1 cellular context compared by ENCODE assay signal in genomic region chr1:44674113-44675000, GRCh38.
A peak's percentile ranks its signal among the peaks of the same experiment; 100 is the strongest.
TF ChIP-seq lines count a peak whose summit lies in the region.

Gene ARMH1, plus strand, starts transcription at chr1:44674714. Its CDS starts 14,984 bp downstream, at chr1:44689698.
Gene TMEM53, minus strand, starts transcription at chr1:44674481. Its CDS starts 90 bp downstream, at chr1:44674391.

TF ChIP-seq in HepG2, 621 proteins besides CTCF, POLR2A, EP300 and RAD21 (continued from another document and continues in another):
- TF ChIP-seq, protein P1, sequence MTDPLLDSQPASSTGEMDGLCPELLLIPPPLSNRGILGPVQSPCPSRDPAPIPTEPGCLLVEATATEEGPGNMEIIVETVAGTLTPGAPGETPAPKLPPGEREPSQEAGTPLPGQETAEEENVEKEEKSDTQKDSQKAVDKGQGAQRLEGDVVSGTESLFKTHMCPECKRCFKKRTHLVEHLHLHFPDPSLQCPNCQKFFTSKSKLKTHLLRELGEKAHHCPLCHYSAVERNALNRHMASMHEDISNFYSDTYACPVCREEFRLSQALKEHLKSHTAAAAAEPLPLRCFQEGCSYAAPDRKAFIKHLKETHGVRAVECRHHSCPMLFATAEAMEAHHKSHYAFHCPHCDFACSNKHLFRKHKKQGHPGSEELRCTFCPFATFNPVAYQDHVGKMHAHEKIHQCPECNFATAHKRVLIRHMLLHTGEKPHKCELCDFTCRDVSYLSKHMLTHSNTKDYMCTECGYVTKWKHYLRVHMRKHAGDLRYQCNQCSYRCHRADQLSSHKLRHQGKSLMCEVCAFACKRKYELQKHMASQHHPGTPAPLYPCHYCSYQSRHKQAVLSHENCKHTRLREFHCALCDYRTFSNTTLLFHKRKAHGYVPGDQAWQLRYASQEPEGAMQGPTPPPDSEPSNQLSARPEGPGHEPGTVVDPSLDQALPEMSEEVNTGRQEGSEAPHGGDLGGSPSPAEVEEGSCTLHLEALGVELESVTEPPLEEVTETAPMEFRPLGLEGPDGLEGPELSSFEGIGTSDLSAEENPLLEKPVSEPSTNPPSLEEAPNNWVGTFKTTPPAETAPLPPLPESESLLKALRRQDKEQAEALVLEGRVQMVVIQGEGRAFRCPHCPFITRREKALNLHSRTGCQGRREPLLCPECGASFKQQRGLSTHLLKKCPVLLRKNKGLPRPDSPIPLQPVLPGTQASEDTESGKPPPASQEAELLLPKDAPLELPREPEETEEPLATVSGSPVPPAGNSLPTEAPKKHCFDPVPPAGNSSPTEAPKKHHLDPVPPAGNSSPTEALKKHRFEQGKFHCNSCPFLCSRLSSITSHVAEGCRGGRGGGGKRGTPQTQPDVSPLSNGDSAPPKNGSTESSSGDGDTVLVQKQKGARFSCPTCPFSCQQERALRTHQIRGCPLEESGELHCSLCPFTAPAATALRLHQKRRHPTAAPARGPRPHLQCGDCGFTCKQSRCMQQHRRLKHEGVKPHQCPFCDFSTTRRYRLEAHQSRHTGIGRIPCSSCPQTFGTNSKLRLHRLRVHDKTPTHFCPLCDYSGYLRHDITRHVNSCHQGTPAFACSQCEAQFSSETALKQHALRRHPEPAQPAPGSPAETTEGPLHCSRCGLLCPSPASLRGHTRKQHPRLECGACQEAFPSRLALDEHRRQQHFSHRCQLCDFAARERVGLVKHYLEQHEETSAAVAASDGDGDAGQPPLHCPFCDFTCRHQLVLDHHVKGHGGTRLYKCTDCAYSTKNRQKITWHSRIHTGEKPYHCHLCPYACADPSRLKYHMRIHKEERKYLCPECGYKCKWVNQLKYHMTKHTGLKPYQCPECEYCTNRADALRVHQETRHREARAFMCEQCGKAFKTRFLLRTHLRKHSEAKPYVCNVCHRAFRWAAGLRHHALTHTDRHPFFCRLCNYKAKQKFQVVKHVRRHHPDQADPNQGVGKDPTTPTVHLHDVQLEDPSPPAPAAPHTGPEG (CRISPR knock-in tag; IDR thresholded peaks at IDR 0.05): 0 out of 2 replicates have a peak, but pooled peaks have one; percentile 12
- no peak for TF ChIP-seq CHCHD3 (CRISPR knock-in tag; IDR thresholded peaks at IDR 0.05)
- TF ChIP-seq FOXK2 (IDR thresholded peaks at IDR 0.05): no peak
- TF ChIP-seq SAFB2 (CRISPR knock-in tag; IDR thresholded peaks at IDR 0.05; ENCODE audit: borderline replicate concordance, low read depth): no peak
- TF ChIP-seq ZNF605 (CRISPR knock-in tag; IDR thresholded peaks at IDR 0.05): no peak
- TF ChIP-seq KDM1A (CRISPR knock-in tag; IDR thresholded peaks at IDR 0.05): no peak
- TF ChIP-seq ZNF556 (CRISPR knock-in tag; IDR thresholded peaks at IDR 0.05; ENCODE audit: borderline replicate concordance): no peak
- TF ChIP-seq, protein P2, sequence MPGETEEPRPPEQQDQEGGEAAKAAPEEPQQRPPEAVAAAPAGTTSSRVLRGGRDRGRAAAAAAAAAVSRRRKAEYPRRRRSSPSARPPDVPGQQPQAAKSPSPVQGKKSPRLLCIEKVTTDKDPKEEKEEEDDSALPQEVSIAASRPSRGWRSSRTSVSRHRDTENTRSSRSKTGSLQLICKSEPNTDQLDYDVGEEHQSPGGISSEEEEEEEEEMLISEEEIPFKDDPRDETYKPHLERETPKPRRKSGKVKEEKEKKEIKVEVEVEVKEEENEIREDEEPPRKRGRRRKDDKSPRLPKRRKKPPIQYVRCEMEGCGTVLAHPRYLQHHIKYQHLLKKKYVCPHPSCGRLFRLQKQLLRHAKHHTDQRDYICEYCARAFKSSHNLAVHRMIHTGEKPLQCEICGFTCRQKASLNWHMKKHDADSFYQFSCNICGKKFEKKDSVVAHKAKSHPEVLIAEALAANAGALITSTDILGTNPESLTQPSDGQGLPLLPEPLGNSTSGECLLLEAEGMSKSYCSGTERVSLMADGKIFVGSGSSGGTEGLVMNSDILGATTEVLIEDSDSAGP (CRISPR knock-in tag; IDR thresholded peaks at IDR 0.05; ENCODE audit: borderline replicate concordance): peak; percentile 68; the same call in 1 of the 2 replicates
- no peak for TF ChIP-seq ZNF720 (CRISPR knock-in tag; IDR thresholded peaks at IDR 0.05)
- TF ChIP-seq, protein P3, sequence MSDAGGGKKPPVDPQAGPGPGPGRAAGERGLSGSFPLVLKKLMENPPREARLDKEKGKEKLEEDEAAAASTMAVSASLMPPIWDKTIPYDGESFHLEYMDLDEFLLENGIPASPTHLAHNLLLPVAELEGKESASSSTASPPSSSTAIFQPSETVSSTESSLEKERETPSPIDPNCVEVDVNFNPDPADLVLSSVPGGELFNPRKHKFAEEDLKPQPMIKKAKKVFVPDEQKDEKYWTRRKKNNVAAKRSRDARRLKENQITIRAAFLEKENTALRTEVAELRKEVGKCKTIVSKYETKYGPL (CRISPR knock-in tag; IDR thresholded peaks at IDR 0.05): no peak
- 0 out of 2 replicates have a peak, but pooled peaks have one; percentile 25 for TF ChIP-seq E2F5 (CRISPR knock-in tag; conservative IDR thresholded peaks at IDR 0.05)
- TF ChIP-seq ZNF251 (CRISPR knock-in tag; IDR thresholded peaks at IDR 0.05): no peak
- peak; percentile 82; the same call in 1 of the 2 replicates for TF ChIP-seq RFXANK (CRISPR knock-in tag; IDR thresholded peaks at IDR 0.05)
- TF ChIP-seq ZSCAN22 (CRISPR knock-in tag; IDR thresholded peaks at IDR 0.05): peak; percentile 93
- no peak for TF ChIP-seq U2AF1 (optimal IDR thresholded peaks at IDR 0.05; ENCODE audit: low read depth, low read length)
- no peak; the same call in 1 of the 2 replicates for TF ChIP-seq CSRNP1 (CRISPR knock-in tag; IDR thresholded peaks at IDR 0.05)
- no peak for TF ChIP-seq SALL2 (CRISPR knock-in tag; IDR thresholded peaks at IDR 0.05)
- no peak for TF ChIP-seq SRSF9 (IDR thresholded peaks at IDR 0.05; ENCODE audit: borderline replicate concordance, insufficient read depth, low read depth, low read length, poor library complexity, severe bottlenecking)
- 0 out of 2 replicates have a peak, but pooled peaks have one; percentile 61 for TF ChIP-seq ZBTB7A (CRISPR knock-in tag; IDR thresholded peaks at IDR 0.05)
- no peak for TF ChIP-seq GLI4 (CRISPR knock-in tag; IDR thresholded peaks at IDR 0.05; ENCODE audit: borderline replicate concordance)
- no peak for TF ChIP-seq ZNF12 (CRISPR knock-in tag; IDR thresholded peaks at IDR 0.05)
- TF ChIP-seq, protein P4, sequence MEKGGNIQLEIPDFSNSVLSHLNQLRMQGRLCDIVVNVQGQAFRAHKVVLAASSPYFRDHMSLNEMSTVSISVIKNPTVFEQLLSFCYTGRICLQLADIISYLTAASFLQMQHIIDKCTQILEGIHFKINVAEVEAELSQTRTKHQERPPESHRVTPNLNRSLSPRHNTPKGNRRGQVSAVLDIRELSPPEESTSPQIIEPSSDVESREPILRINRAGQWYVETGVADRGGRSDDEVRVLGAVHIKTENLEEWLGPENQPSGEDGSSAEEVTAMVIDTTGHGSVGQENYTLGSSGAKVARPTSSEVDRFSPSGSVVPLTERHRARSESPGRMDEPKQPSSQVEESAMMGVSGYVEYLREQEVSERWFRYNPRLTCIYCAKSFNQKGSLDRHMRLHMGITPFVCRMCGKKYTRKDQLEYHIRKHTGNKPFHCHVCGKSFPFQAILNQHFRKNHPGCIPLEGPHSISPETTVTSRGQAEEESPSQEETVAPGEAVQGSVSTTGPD (CRISPR knock-in tag; IDR thresholded peaks at IDR 0.05): no peak
- no peak for TF ChIP-seq MTA3 (CRISPR knock-in tag; IDR thresholded peaks at IDR 0.05)
- TF ChIP-seq DRAP1 (CRISPR knock-in tag; IDR thresholded peaks at IDR 0.05): peak; percentile 52; the same call in 1 of the 2 replicates
- TF ChIP-seq ZC3H4 (CRISPR knock-in tag; IDR thresholded peaks at IDR 0.05; ENCODE audit: borderline replicate concordance): no peak
- TF ChIP-seq, protein P5, sequence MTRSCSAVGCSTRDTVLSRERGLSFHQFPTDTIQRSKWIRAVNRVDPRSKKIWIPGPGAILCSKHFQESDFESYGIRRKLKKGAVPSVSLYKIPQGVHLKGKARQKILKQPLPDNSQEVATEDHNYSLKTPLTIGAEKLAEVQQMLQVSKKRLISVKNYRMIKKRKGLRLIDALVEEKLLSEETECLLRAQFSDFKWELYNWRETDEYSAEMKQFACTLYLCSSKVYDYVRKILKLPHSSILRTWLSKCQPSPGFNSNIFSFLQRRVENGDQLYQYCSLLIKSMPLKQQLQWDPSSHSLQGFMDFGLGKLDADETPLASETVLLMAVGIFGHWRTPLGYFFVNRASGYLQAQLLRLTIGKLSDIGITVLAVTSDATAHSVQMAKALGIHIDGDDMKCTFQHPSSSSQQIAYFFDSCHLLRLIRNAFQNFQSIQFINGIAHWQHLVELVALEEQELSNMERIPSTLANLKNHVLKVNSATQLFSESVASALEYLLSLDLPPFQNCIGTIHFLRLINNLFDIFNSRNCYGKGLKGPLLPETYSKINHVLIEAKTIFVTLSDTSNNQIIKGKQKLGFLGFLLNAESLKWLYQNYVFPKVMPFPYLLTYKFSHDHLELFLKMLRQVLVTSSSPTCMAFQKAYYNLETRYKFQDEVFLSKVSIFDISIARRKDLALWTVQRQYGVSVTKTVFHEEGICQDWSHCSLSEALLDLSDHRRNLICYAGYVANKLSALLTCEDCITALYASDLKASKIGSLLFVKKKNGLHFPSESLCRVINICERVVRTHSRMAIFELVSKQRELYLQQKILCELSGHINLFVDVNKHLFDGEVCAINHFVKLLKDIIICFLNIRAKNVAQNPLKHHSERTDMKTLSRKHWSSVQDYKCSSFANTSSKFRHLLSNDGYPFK (CRISPR knock-in tag; IDR thresholded peaks at IDR 0.05; ENCODE audit: borderline replicate concordance): peak; percentile 80
- TF ChIP-seq ZNF101 (CRISPR knock-in tag; IDR thresholded peaks at IDR 0.05; ENCODE audit: borderline replicate concordance, low read depth): no peak
- no peak for TF ChIP-seq ZFP36L2 (CRISPR knock-in tag; IDR thresholded peaks at IDR 0.05)
- TF ChIP-seq ZNF543 (CRISPR knock-in tag; IDR thresholded peaks at IDR 0.05): 0 out of 2 replicates have a peak, but pooled peaks have one; percentile 42
- TF ChIP-seq, protein P6, sequence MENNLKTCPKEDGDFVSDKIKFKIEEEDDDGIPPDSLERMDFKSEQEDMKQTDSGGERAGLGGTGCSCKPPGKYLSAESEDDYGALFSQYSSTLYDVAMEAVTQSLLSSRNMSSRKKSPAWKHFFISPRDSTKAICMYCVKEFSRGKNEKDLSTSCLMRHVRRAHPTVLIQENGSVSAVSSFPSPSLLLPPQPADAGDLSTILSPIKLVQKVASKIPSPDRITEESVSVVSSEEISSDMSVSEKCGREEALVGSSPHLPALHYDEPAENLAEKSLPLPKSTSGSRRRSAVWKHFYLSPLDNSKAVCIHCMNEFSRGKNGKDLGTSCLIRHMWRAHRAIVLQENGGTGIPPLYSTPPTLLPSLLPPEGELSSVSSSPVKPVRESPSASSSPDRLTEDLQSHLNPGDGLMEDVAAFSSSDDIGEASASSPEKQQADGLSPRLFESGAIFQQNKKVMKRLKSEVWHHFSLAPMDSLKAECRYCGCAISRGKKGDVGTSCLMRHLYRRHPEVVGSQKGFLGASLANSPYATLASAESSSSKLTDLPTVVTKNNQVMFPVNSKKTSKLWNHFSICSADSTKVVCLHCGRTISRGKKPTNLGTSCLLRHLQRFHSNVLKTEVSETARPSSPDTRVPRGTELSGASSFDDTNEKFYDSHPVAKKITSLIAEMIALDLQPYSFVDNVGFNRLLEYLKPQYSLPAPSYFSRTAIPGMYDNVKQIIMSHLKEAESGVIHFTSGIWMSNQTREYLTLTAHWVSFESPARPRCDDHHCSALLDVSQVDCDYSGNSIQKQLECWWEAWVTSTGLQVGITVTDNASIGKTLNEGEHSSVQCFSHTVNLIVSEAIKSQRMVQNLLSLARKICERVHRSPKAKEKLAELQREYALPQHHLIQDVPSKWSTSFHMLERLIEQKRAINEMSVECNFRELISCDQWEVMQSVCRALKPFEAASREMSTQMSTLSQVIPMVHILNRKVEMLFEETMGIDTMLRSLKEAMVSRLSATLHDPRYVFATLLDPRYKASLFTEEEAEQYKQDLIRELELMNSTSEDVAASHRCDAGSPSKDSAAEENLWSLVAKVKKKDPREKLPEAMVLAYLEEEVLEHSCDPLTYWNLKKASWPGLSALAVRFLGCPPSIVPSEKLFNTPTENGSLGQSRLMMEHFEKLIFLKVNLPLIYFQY (CRISPR knock-in tag; IDR thresholded peaks at IDR 0.05; ENCODE audit: borderline replicate concordance): no peak
- TF ChIP-seq CEBPG (CRISPR knock-in tag; IDR thresholded peaks at IDR 0.05): no peak
- TF ChIP-seq NR1H2 (CRISPR knock-in tag; IDR thresholded peaks at IDR 0.05; ENCODE audit: borderline replicate concordance, low read depth): no peak
- TF ChIP-seq ZNF546 (CRISPR knock-in tag; conservative IDR thresholded peaks at IDR 0.05): no peak
- TF ChIP-seq NR2F6 (IDR thresholded peaks at IDR 0.05): peak; percentile 18; the same call in 1 of the 2 replicates
- peak; percentile 35; the same call in 1 of the 2 replicates for TF ChIP-seq NR2F6 (CRISPR knock-in tag; IDR thresholded peaks at IDR 0.05)
- peak; percentile 98 for TF ChIP-seq RFX1 (IDR thresholded peaks at IDR 0.05)
- no peak for TF ChIP-seq POLR2AphosphoS2 (IDR thresholded peaks at IDR 0.05; ENCODE audit: low read depth, low read length)
- no peak for TF ChIP-seq JUND (CRISPR knock-in tag; IDR thresholded peaks at IDR 0.05)
- no peak for TF ChIP-seq ZNF17 (CRISPR knock-in tag; IDR thresholded peaks at IDR 0.05)
- peak; percentile 49; the same call in 1 of the 2 replicates for TF ChIP-seq KMT2B (CRISPR knock-in tag; IDR thresholded peaks at IDR 0.05)
- peak; percentile 61 for TF ChIP-seq CREM (IDR thresholded peaks at IDR 0.05)
- TF ChIP-seq CREM (CRISPR knock-in tag; IDR thresholded peaks at IDR 0.05): no peak
- 0 out of 2 replicates have a peak, but pooled peaks have one; percentile 14 for TF ChIP-seq SIN3A (IDR thresholded peaks at IDR 0.05; ENCODE audit: borderline replicate concordance, low read depth, low read length)
- TF ChIP-seq KDM2A (CRISPR knock-in tag; IDR thresholded peaks at IDR 0.05; ENCODE audit: borderline replicate concordance, low read depth): 0 out of 2 replicates have a peak, but pooled peaks have one; percentile 18
- TF ChIP-seq HNRNPL (IDR thresholded peaks at IDR 0.05; ENCODE audit: low read depth, low read length): 0 out of 2 replicates have a peak, but pooled peaks have one; percentile 40
- no peak for TF ChIP-seq ZFP90 (CRISPR knock-in tag; IDR thresholded peaks at IDR 0.05; ENCODE audit: borderline replicate concordance)
